ENCODE assay signal across 8 cellular contexts in genomic region chr11:47523491-47524199, GRCh38. TPM values are rescaled to one million over a fixed set of nuclear protein-coding genes. Genes with fewer than 3 reads are reported as not detected.
DNase-seq lines count a peak whose midpoint lies in the region; ATAC-seq and TF ChIP-seq lines count a peak whose summit lies in the region.

No MANE protein-coding gene starts in this region.

- H3K23ac ChIP-seq in neuronal stem cell (ENCODE audit: low read depth, low read length, poor library complexity): no peak overlapping the region

- H2AFZ ChIP-seq in neuronal stem cell (ENCODE audit: low read length): no peak overlapping the region

- H3K27ac Mint-ChIP-seq in activated naive CD8-positive, alpha-beta T cell treated with anti-CD3 and anti-CD28 coated beads, Interleukin-2, amount 50 U/mL, for 24 hours: peak overlapping the region; percentile 63

- peak; percentile 77 for DNase-seq in AG20443 (ENCODE audit: low spot score)
- DNase-seq in NB4 (ENCODE audit: low read depth): peak; percentile 72
- no peak for DNase-seq in activated naive CD8-positive, alpha-beta T cell treated with anti-CD3 and anti-CD28 coated beads, Interleukin-2, amount 50 U/mL, for 24 hours
- no peak for DNase-seq in Right ventricle myocardium superior
- DNase-seq in prostate gland (ENCODE audit: low spot score): no peak
- DNase-seq in NCI-H2081 treated with DMSO at 0.1 percent for 48 hours (lab: John Stamatoyannopoulos, UW): no peak
- no peak for DNase-seq in neuronal stem cell (ENCODE audit: low spot score)

- no peak overlapping the region for H3K4ac ChIP-seq in neuronal stem cell (ENCODE audit: low read length)

- H2BK120ac ChIP-seq in neuronal stem cell (ENCODE audit: low read depth, low read length): no peak overlapping the region

- no peak overlapping the region for H3K18ac ChIP-seq in neuronal stem cell (ENCODE audit: low read length)

- no peak for TF ChIP-seq CTCF in NB4 (IDR thresholded peaks at IDR 0.05; ENCODE audit: low read depth, low read length)
- no peak for TF ChIP-seq CTCF in prostate gland (IDR thresholded peaks at IDR 0.05)

- H4K8ac ChIP-seq in neuronal stem cell (ENCODE audit: low read depth, low read length): no peak overlapping the region

- H3K79me1 ChIP-seq in neuronal stem cell (ENCODE audit: low read depth, low read length): no peaks in the 10 kb centered on the region

- peaks cover 74% of the 10 kb centered on the region for H3K4me1 Mint-ChIP-seq in activated naive CD8-positive, alpha-beta T cell treated with anti-CD3 and anti-CD28 coated beads, Interleukin-2, amount 50 U/mL, for 24 hours

- H3K9ac ChIP-seq in neuronal stem cell (ENCODE audit: low read depth, low read length, poor library complexity): no peak overlapping the region

- H3K9me3 ChIP-seq in prostate gland (no peaks in the 10 kb centered on the region), neuronal stem cell (replicated peaks in 1 of 2; ENCODE audit: control insufficient read depth in 2 of 2, insufficient read depth in 1 of 2, low read depth in 1 of 2, low read length in 2 of 2) (no peaks in the 10 kb centered on the region)

- no peak overlapping the region for H2AK5ac ChIP-seq in neuronal stem cell (ENCODE audit: low read depth, low read length)

- no peaks in the 10 kb centered on the region for H3K9me3 Mint-ChIP-seq in activated naive CD8-positive, alpha-beta T cell treated with anti-CD3 and anti-CD28 coated beads, Interleukin-2, amount 50 U/mL, for 24 hours

- H3K4me1 ChIP-seq in prostate gland (replicated peaks) (peaks cover 7% of the 10 kb centered on the region), neuronal stem cell (ENCODE audit: control insufficient read depth in 2 of 2, insufficient read depth in 1 of 2, low read depth in 1 of 2, low read length in 2 of 2) (peaks cover 18 to 25% of the 10 kb centered on the region in 2 donors)

- peaks cover 18% of the 10 kb centered on the region for H3K36me3 Mint-ChIP-seq in activated naive CD8-positive, alpha-beta T cell treated with anti-CD3 and anti-CD28 coated beads, Interleukin-2, amount 50 U/mL, for 24 hours (ENCODE audit: low read depth)

- TF ChIP-seq POLR2A in NB4 (IDR thresholded peaks at IDR 0.05; ENCODE audit: extremely low read depth, insufficient read length) (no peak), prostate gland (IDR thresholded peaks at IDR 0.05) (no peak)

- peak overlapping the region; percentile 40 to 69 for H3K27ac ChIP-seq in prostate gland
- no peak overlapping the region for H3K27ac ChIP-seq in neuronal stem cell (replicated peaks; ENCODE audit: low read length)

- H2BK15ac ChIP-seq in neuronal stem cell (ENCODE audit: low read length): no peak overlapping the region

- 15% methylated on average over 3 of the region's 3 CpGs for WGBS in prostate gland
- WGBS in neuronal stem cell (ENCODE audit: extremely low coverage in 2 of 2, insufficient read length in 2 of 2, insufficient replicate concordance in 1 of 2), 2 donors: no CpG with 5 or more reads among the region's 3 CpGs

- H3K36me3 ChIP-seq in prostate gland (no peaks in the 10 kb centered on the region), neuronal stem cell (replicated peaks in 1 of 2; ENCODE audit: control insufficient read depth in 2 of 2, insufficient read depth in 2 of 2, low read length in 2 of 2) (peaks cover 0 to 21% of the 10 kb centered on the region in 2 donors)

- no peaks in the 10 kb centered on the region for H3K27me3 ChIP-seq in prostate gland (replicated peaks; ENCODE audit: insufficient read depth)
- no peaks in the 10 kb centered on the region for H3K27me3 ChIP-seq in neuronal stem cell (ENCODE audit: control insufficient read depth in 3 of 3, insufficient read depth in 3 of 3, low read depth in 1 of 3, low read length in 3 of 3)

- H4K91ac ChIP-seq in neuronal stem cell (ENCODE audit: low read depth, low read length, poor library complexity): no peak overlapping the region

- no peak overlapping the region for H2BK5ac ChIP-seq in neuronal stem cell (ENCODE audit: low read length)

- H2BK12ac ChIP-seq in neuronal stem cell (ENCODE audit: low read length): no peak overlapping the region

- H3K4me2 ChIP-seq in neuronal stem cell (ENCODE audit: insufficient read depth, low read length, poor library complexity, severe bottlenecking): no peak overlapping the region

- ATAC-seq in GM21447 (IDR thresholded peaks at IDR 0.05; ENCODE audit: unreplicated experiment) (peak; percentile 73), Right ventricle myocardium superior (ENCODE audit: poor library complexity) (peak; percentile 74)
- ATAC-seq in activated naive CD8-positive, alpha-beta T cell treated with anti-CD3 and anti-CD28 coated beads, Interleukin-2, amount 50 U/mL, for 24 hours: peak; percentile 68

- H3K4me3 ChIP-seq in NB4 (ENCODE audit: low read depth, low read length) (no peak overlapping the region), prostate gland (no peak overlapping the region), neuronal stem cell (ENCODE audit: low read length in 2 of 2) (no peak overlapping the region)

- intact Hi-C loops in Right ventricle myocardium superior (cut with DNase I): no loop called here
- intact Hi-C loops in prostate gland (cut with DNase I): no loop called here

- peak overlapping the region; percentile 32 for H3K4me3 Mint-ChIP-seq in activated naive CD8-positive, alpha-beta T cell treated with anti-CD3 and anti-CD28 coated beads, Interleukin-2, amount 50 U/mL, for 24 hours

- H3K27me3 Mint-ChIP-seq in activated naive CD8-positive, alpha-beta T cell treated with anti-CD3 and anti-CD28 coated beads, Interleukin-2, amount 50 U/mL, for 24 hours: no peaks in the 10 kb centered on the region

- H3K14ac ChIP-seq in neuronal stem cell (ENCODE audit: low read length): no peak overlapping the region

RNA-seq across cellular contexts. Expression of gene CELF1, which starts 29.3 kb away (rescaled TPM):
- total RNA-seq in Right ventricle myocardium superior (97.4 TPM), prostate gland (100 to 1,000 TPM in 1 of 2 donors, 10 to 100 TPM in 1; 68.9 to 134 TPM)
- polyA plus RNA-seq in neuronal stem cell (2013, experiment 1 of 2): 111 TPM
- 123 TPM for polyA plus RNA-seq in neuronal stem cell (2013, experiment 2 of 2)

RNA-seq across cellular contexts. Expression of gene PTPMT1, which starts 41.8 kb away (rescaled TPM):
- total RNA-seq in Right ventricle myocardium superior (20.9 TPM), prostate gland (100 to 1,000 TPM; 153 to 184 TPM)
- polyA plus RNA-seq in neuronal stem cell (2013, experiment 1 of 2): 58.3 TPM
- 60.4 TPM for polyA plus RNA-seq in neuronal stem cell (2013, experiment 2 of 2)

RNA-seq across cellular contexts. Expression of gene KBTBD4, which starts 55.1 kb away (rescaled TPM):
- total RNA-seq in Right ventricle myocardium superior (12.9 TPM), prostate gland (10 to 100 TPM; 26.8 to 30.6 TPM)
- polyA plus RNA-seq in neuronal stem cell (2013, experiment 1 of 2): 7.3 TPM
- polyA plus RNA-seq in neuronal stem cell (2013, experiment 2 of 2): 6.9 TPM

RNA-seq across cellular contexts. Expression of gene NDUFS3, which starts 55.2 kb away (rescaled TPM):
- total RNA-seq in Right ventricle myocardium superior (350 TPM), prostate gland (10 to 100 TPM; 69.6 to 77.7 TPM)
- polyA plus RNA-seq in neuronal stem cell (2013, experiment 1 of 2): 103 TPM
- 96.2 TPM for polyA plus RNA-seq in neuronal stem cell (2013, experiment 2 of 2)

Comparison
In these comparisons a context has a peak if more than half of its experiments do, and no peak if none do; other contexts are left out.
1. DNase-seq: peak in AG20443 (single experiment) and NB4 (single experiment); none in activated naive CD8-positive, alpha-beta T cell treated with anti-CD3 and anti-CD28 coated beads, Interleukin-2, amount 50 U/mL, for 24 hours (single experiment), Right ventricle myocardium superior (single experiment), prostate gland (single experiment), NCI-H2081 treated with DMSO at 0.1 percent for 48 hours (single experiment) and neuronal stem cell (single experiment).
2. Peak in every context shown above with its lines, with median percentiles within 50 percentile points of each other: ATAC-seq.